ENCODE assay signal across 25 cellular contexts in genomic region chr3:47028667-47029066, GRCh38. TPM values are rescaled to one million over a fixed set of nuclear protein-coding genes. Genes with fewer than 3 reads are reported as not detected.
DNase-seq lines count a peak whose midpoint lies in the region; ATAC-seq and TF ChIP-seq lines count a peak whose summit lies in the region.
"Had no signal": no experiment of that assay in that cellular context is flagged by ENCODE, and none has a peak within 500 bp of the region (broad histone marks: within the 10 kb centered on the region; RNA-seq: fewer than 3 reads in every experiment).

No MANE protein-coding gene starts in this region.

- H3K4me2 ChIP-seq in GM23338 (no peak overlapping the region), GM23248 (ENCODE audit: unreplicated experiment) (no peak overlapping the region)
- H3K4me2 ChIP-seq: PC-9 had no signal

- ATAC-seq in GM23338 (no peak), esophagus mucosa (peak; percentile 19), GM18867 (IDR thresholded peaks at IDR 0.05; ENCODE audit: unreplicated experiment) (no peak)

- no peak overlapping the region for H3K4me3 ChIP-seq in CD4-positive, alpha-beta memory T cell (ENCODE audit: low read length in 2 of 2)
- H3K4me3 ChIP-seq in GM23338 (no peak overlapping the region), GM23248 (no peak overlapping the region)
- H3K4me3 ChIP-seq: PC-9 had no signal

- in situ Hi-C loops in GM23248 (cut with MboI): no loop called here

- WGBS in GM23248 (ENCODE audit: low coverage in 1 of 2, low lambda C conversion rate in 2 of 2, missing lambda C conversion rate in 2 of 2), 2 experiments: 100% methylated on average over 1 of the region's 1 CpG

- H3K79me2 ChIP-seq in GM23338 (replicated peaks; ENCODE audit: insufficient read depth) (peaks cover 12% of the 10 kb centered on the region; the same call in 1 of the 2 replicates), GM23248 (ENCODE audit: insufficient read depth) (peaks cover 60% of the 10 kb centered on the region)

- no peak for TF ChIP-seq CTCF in GM23338 (conservative IDR thresholded peaks at IDR 0.05; ENCODE audit: low read depth in 2 of 2)

- H3K9ac ChIP-seq in GM23248: no peak overlapping the region

- no peaks in the 10 kb centered on the region for H3K27me3 Mint-ChIP-seq in CD4-positive, alpha-beta memory T cell
- H3K27me3 Mint-ChIP-seq in GM23338 (ENCODE audit: insufficient read depth, low read depth, poor library complexity): no peaks in the 10 kb centered on the region
- H3K27me3 Mint-ChIP-seq: CD4-positive, alpha-beta T cell had no signal

- no peaks in the 10 kb centered on the region for H3K9me3 ChIP-seq in CD4-positive, alpha-beta memory T cell (ENCODE audit: control insufficient read depth in 1 of 2, low read length in 2 of 2)
- no peaks in the 10 kb centered on the region for H3K9me3 ChIP-seq in GM23248 (ENCODE audit: low read depth)
- H3K9me3 ChIP-seq: BE2C, Caco-2 had no signal

- H3F3A ChIP-seq in GM23338 (replicated peaks; ENCODE audit: low read depth) (no peaks in the 10 kb centered on the region), GM23248 (ENCODE audit: insufficient read depth) (peaks cover 15% of the 10 kb centered on the region)

- CTCF ChIA-PET in CD4-positive, alpha-beta memory T cell (lab: Charles Lee; ENCODE audit: partially characterized antibody): interaction anchor here (0.9 to 1.6 kb wide), 4 partner anchors 9 to 160 kb away, joined by 3 to 4 read pairs (median 4); no protein-coding TSS in a partner anchor

- no peaks in the 10 kb centered on the region for H3K9me3 Mint-ChIP-seq in CD4-positive, alpha-beta memory T cell
- no peaks in the 10 kb centered on the region for H3K9me3 Mint-ChIP-seq in GM23338
- H3K9me3 Mint-ChIP-seq: CD4-positive, alpha-beta T cell; HFFc6 had no signal

- peaks cover 8 to 45% of the 10 kb centered on the region in 2 donors for H3K36me3 Mint-ChIP-seq in CD4-positive, alpha-beta memory T cell
- H3K36me3 Mint-ChIP-seq in GM23338 (ENCODE audit: low read depth): peaks cover 5% of the 10 kb centered on the region; the same call in 2 of the 3 replicates

- peaks cover 26 to 42% (median 32%) of the 10 kb centered on the region in 4 donors for H3K4me1 Mint-ChIP-seq in CD4-positive, alpha-beta memory T cell
- peaks cover 7% of the 10 kb centered on the region; the same call in 2 of the 3 replicates for H3K4me1 Mint-ChIP-seq in GM23338

- H3K9me2 ChIP-seq in GM23338 (ENCODE audit: insufficient read depth) (no peaks in the 10 kb centered on the region), GM23248 (ENCODE audit: insufficient read depth) (no peaks in the 10 kb centered on the region)

- no peaks in the 10 kb centered on the region for H3K27me3 ChIP-seq in CD4-positive, alpha-beta memory T cell (ENCODE audit: insufficient read depth, low read length)
- no peaks in the 10 kb centered on the region for H3K27me3 ChIP-seq in GM23338 (ENCODE audit: insufficient read depth)
- H3K27me3 ChIP-seq in GM23248 (replicated peaks; ENCODE audit: insufficient read depth): no peaks in the 10 kb centered on the region
- H3K27me3 ChIP-seq: BE2C had no signal

- H3K27ac ChIP-seq in CD4-positive, alpha-beta memory T cell (ENCODE audit: low read depth, low read length): no peak overlapping the region
- H3K27ac ChIP-seq in GM23338 (ENCODE audit: low read depth) (peak overlapping the region; percentile 67; the same call in 1 of the 2 replicates), GM23248 (no peak overlapping the region)
- H3K27ac ChIP-seq: PC-9 had no signal

- H4K20me1 ChIP-seq in GM23338 (replicated peaks; ENCODE audit: insufficient read depth) (peaks cover 13% of the 10 kb centered on the region; the same call in 1 of the 2 replicates), GM23248 (ENCODE audit: insufficient read depth) (no peaks in the 10 kb centered on the region)

- H2AFZ ChIP-seq in GM23338: no peak overlapping the region
- H2AFZ ChIP-seq in GM23248: no peak overlapping the region
- H2AFZ ChIP-seq: PC-9 had no signal

- peaks cover 5% of the 10 kb centered on the region for H3K36me3 ChIP-seq in CD4-positive, alpha-beta memory T cell (ENCODE audit: insufficient read depth, low read length)
- H3K36me3 ChIP-seq in GM23338 (ENCODE audit: insufficient read depth) (no peaks in the 10 kb centered on the region), GM23248 (ENCODE audit: low read depth) (peaks cover 8% of the 10 kb centered on the region; the same call in 1 of the 2 replicates)
- H3K36me3 ChIP-seq: BE2C had no signal

- DNase-seq in CD4-positive, alpha-beta memory T cell: no peak
- DNase-seq in GM23338 (ENCODE audit: low spot score): no peak
- peak; percentile 78 for DNase-seq in myocyte (ENCODE audit: low read depth)
- no peak for DNase-seq in effector CD8-positive, alpha-beta T cell (lab: John Stamatoyannopoulos, UW)
- no peak for DNase-seq in anterior cingulate cortex (lab: John Stamatoyannopoulos, UW)
- DNase-seq in GM23248: no peak
- DNase-seq: BE2C; Caco-2; CD4-positive, alpha-beta T cell; DMS 273 treated with DMSO at 0.1 percent for 48 hours; DMS79 treated with DMSO at 0.1 percent for 48 hours; H7; HFFc6; KG1; NCI-H1092; NCI-H1436; NCI-H187 treated with DMSO at 0.1 percent for 48 hours; NCI-H2107; NCI-H446 treated with DMSO at 0.1 percent for 48 hours; NCI-H526 treated with DMSO at 0.1 percent for 48 hours; PC-9; RPMI8226; SHP77 had no signal

- no peak overlapping the region for H3K4me3 Mint-ChIP-seq in CD4-positive, alpha-beta memory T cell
- no peak overlapping the region for H3K4me3 Mint-ChIP-seq in GM23338
- H3K4me3 Mint-ChIP-seq: CD4-positive, alpha-beta T cell; HFFc6 had no signal

- H3K27ac Mint-ChIP-seq in CD4-positive, alpha-beta memory T cell: peak overlapping the region in 4 of 7 donors; percentile 29 to 63 (median 54)
- no peak overlapping the region for H3K27ac Mint-ChIP-seq in GM23338
- H3K27ac Mint-ChIP-seq: HFFc6 had no signal

- peaks cover 3% of the 10 kb centered on the region for H3K4me1 ChIP-seq in CD4-positive, alpha-beta memory T cell (ENCODE audit: insufficient read depth, low read length)
- H3K4me1 ChIP-seq in GM23338 (ENCODE audit: insufficient read depth) (peaks cover 4% of the 10 kb centered on the region; the same call in 1 of the 2 replicates), GM23248 (ENCODE audit: insufficient read depth) (peaks cover 10% of the 10 kb centered on the region)
- H3K4me1 ChIP-seq: BE2C had no signal

- intact Hi-C loops in CD4-positive, alpha-beta memory T cell (cut with micrococcal nuclease): no loop called here

- POLR2A ChIA-PET in CD4-positive, alpha-beta memory T cell (lab: Charles Lee; ENCODE audit: partially characterized antibody): interaction anchor here (1.2 kb wide), 1 partner anchor 9 kb away, joined by 3 read pairs; no protein-coding TSS in a partner anchor

TF ChIP-seq in GM23338, 12 proteins besides CTCF, POLR2A, EP300 and RAD21 (continues in another document):
- TF ChIP-seq ZNF114 (CRISPR knock-in tag; IDR thresholded peaks at IDR 0.05) (no peak), REST (IDR thresholded peaks at IDR 0.05; ENCODE audit: unreplicated experiment) (no peak), CREB1 (CRISPR knock-in tag; IDR thresholded peaks at IDR 0.05; ENCODE audit: low read depth) (no peak), POLR2AphosphoS5 (IDR thresholded peaks at IDR 0.05; ENCODE audit: low read depth) (no peak), EZH2 (IDR thresholded peaks at IDR 0.05; ENCODE audit: low read depth, unreplicated experiment) (no peak)

RNA-seq across cellular contexts. Expression of gene NBEAL2, which starts 49.2 kb away (rescaled TPM):
- 100 to 1,000 TPM; 144 to 147 TPM for total RNA-seq in CD4-positive, alpha-beta memory T cell
- polyA plus RNA-seq in CD4-positive, alpha-beta memory T cell: 10 to 100 TPM in 1 of 2 donors, 1 to 10 TPM in 1; 4.5 to 16.0 TPM
- total RNA-seq in GM23338 (2014; rRNA removed; shearing (Covaris generic)): 66.1 and 79.9 TPM in 2 replicates
- polyA plus RNA-seq in GM23338 (2016; fragmentation: Nextera tagmentation; extraction: Ambion mirVana) (13.5 and 14.0 TPM in 2 replicates), GM23248 (2016; fragmentation: Nextera tagmentation; extraction: Ambion mirVana) (0.94 and 1.2 TPM in 2 replicates)
- total RNA-seq in esophagus mucosa (117 TPM), myocyte (2.3 and 4.4 TPM in 2 replicates)
- 4.0 TPM for polyA plus RNA-seq in myocyte (2012)
- 2.8 and 4.7 TPM in 2 replicates for total RNA-seq in GM23248 (2014; rRNA removed; shearing (Covaris generic))

RNA-seq across cellular contexts. Expression of gene CCDC12, which starts 52.1 kb away (rescaled TPM):
- 10 to 100 TPM; 59.3 to 59.4 TPM for total RNA-seq in CD4-positive, alpha-beta memory T cell
- 100 to 1,000 TPM in 1 of 2 donors, 10 to 100 TPM in 1; 86.5 to 102 TPM for polyA plus RNA-seq in CD4-positive, alpha-beta memory T cell
- 35.1 and 42.9 TPM in 2 replicates for total RNA-seq in GM23338 (2014; rRNA removed; shearing (Covaris generic))
- polyA plus RNA-seq in GM23338 (2016; fragmentation: Nextera tagmentation; extraction: Ambion mirVana) (133 and 136 TPM in 2 replicates), GM23248 (2016; fragmentation: Nextera tagmentation; extraction: Ambion mirVana) (42.7 and 43.8 TPM in 2 replicates)
- total RNA-seq in esophagus mucosa (50.2 TPM), myocyte (20.9 and 22.6 TPM in 2 replicates)
- polyA plus RNA-seq in myocyte (2012): 31.8 TPM
- 15.2 and 17.4 TPM in 2 replicates for total RNA-seq in GM23248 (2014; rRNA removed; shearing (Covaris generic))

Comparison
In these comparisons a context has a peak if more than half of its experiments do, and no peak if none do; other contexts are left out.
1. RNA of gene NBEAL2, which starts 49.2 kb away (total RNA-seq): 144 to 147 TPM in CD4-positive, alpha-beta memory T cell, 117 TPM in esophagus mucosa (single experiment) and 66.1 to 79.9 TPM in GM23338; 2.8 to 4.7 TPM in GM23248 and 2.3 to 4.4 TPM in myocyte; every median in the first group is over 10 times any median in the second.